ENCODE assay signal across 30 cellular contexts in the genomic region with DNA sequence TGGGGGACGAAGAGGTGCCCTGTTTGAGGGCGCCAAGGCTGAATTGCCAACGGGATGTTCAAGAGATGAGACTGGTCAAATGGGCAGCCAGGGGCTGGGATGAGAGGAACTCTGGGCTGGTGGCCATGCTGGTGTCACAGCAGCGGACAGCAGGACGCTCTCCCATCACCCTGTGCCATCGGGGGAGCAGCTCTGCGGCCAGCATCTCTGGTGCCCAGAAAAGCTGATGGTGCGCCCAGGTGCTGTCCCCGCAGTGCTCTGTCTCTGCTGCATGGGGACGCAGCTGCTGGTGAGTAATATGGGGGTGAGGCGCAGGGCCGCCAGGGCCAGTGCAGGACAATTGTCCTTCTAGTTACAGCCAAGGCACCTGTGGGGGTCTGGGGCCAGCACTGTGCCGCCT. TPM values are rescaled to one million over a fixed set of nuclear protein-coding genes. Genes with fewer than 3 reads are reported as not detected.
DNase-seq lines count a peak whose midpoint lies in the region; ATAC-seq, FAIRE-seq and TF ChIP-seq lines count a peak whose summit lies in the region.
"Had no signal": no experiment of that assay in that cellular context is flagged by ENCODE, and none has a peak within 500 bp of the region (broad histone marks: within the 10 kb centered on the region; RNA-seq: fewer than 3 reads in every experiment).

No MANE protein-coding gene starts in this region.

- H2BK5ac ChIP-seq in H1 (ENCODE audit: low read depth, low read length) = no peak overlapping the region
- H2BK5ac ChIP-seq in neuronal stem cell (ENCODE audit: low read length) = no peak overlapping the region

- no peak overlapping the region for H3K4me3 ChIP-seq in BLaER1 treated with 17β-estradiol and CSF1 and Interleukin-3, amounts not matched to agents 10 nM and 100 nM
- H3K4me3 ChIP-seq in H1 (ENCODE audit: extremely low read depth in 1 of 4, insufficient read depth in 2 of 4, low read depth in 3 of 4, low read length in 4 of 4) = no peak overlapping the region
- H3K4me3 ChIP-seq in neuronal stem cell (ENCODE audit: low read length in 2 of 2) = no peak overlapping the region
- H3K4me3 ChIP-seq: GM12878 had no signal

- CTCF ChIA-PET in H1 (lab: Charles Lee; ENCODE audit: partially characterized antibody) = interaction anchor here (0.9 to 1.8 kb wide), 2 partner anchors 15 to 74 kb away, joined by 3 read pairs; no protein-coding TSS in a partner anchor

- DNase-seq in H1 (ENCODE audit: low read depth in 1 of 2, low spot score in 2 of 2) (no peak), neuronal stem cell (ENCODE audit: low spot score) (no peak), natural killer cell (no peak), NCI-H526 (lab: John Stamatoyannopoulos, UW) (no peak)
- DNase-seq: 8988T; ACHN; BE2C; CD4-positive, CD25-positive, alpha-beta regulatory T cell; CD8-positive, alpha-beta memory T cell; COR-L47; DMS 273 treated with DMSO at 0.1 percent for 48 hours; DMS153; DMS53; DMS79; DND-41; EL; GDM1 had no signal

- TF ChIP-seq RAD21 in H1 (IDR thresholded peaks at IDR 0.05 in 1 of 2, conservative IDR thresholded peaks at IDR 0.05 in 1 of 2; ENCODE audit: low read depth in 2 of 2, low read length in 2 of 2) = no peak

- H2AFZ ChIP-seq in H1 (ENCODE audit: low read length) (no peak overlapping the region), neuronal stem cell (ENCODE audit: low read length) (no peak overlapping the region)

- peaks cover 0 to 87% (median 35%) of the 10 kb centered on the region in 11 experiments; a peak in 20 of 22 replicates for H4K20me1 ChIP-seq in BLaER1 treated with 17β-estradiol and CSF1 and Interleukin-3, amounts not matched to agents 10 nM and 100 nM
- peaks cover 3 to 21% of the 10 kb centered on the region in 2 experiments for H4K20me1 ChIP-seq in H1 (replicated peaks in 1 of 2; ENCODE audit: control insufficient read depth in 1 of 2, insufficient read depth in 2 of 2, low read length in 2 of 2)

- H2BK15ac ChIP-seq in H1 (ENCODE audit: low read length) (peak overlapping the region; percentile 61; the same call in 1 of the 2 replicates), neuronal stem cell (ENCODE audit: low read length) (no peak overlapping the region)

- H3K4ac ChIP-seq in H1 (replicated peaks; ENCODE audit: insufficient read length, low read depth, low read length) (no peak overlapping the region), neuronal stem cell (ENCODE audit: low read length) (no peak overlapping the region)

- no peak for FAIRE-seq in H1 (lab: Jason Lieb, UNC)
- FAIRE-seq: A204.1, GM12878, GM12892, GM18507, GM19239 had no signal

- peaks cover 11 to 63% (median 47%) of the 10 kb centered on the region in 10 experiments; a peak in 17 of 20 replicates for H3K4me1 ChIP-seq in BLaER1 treated with 17β-estradiol and CSF1 and Interleukin-3, amounts not matched to agents 10 nM and 100 nM
- H3K4me1 ChIP-seq in H1 (replicated peaks in 1 of 4; ENCODE audit: control insufficient read depth in 3 of 4, insufficient read depth in 4 of 4, low read length in 3 of 4) (peaks cover 0 to 22% (median 14%) of the 10 kb centered on the region in 4 experiments; a peak in 6 of 7 replicates), neuronal stem cell (ENCODE audit: control insufficient read depth in 2 of 2, insufficient read depth in 1 of 2, low read depth in 1 of 2, low read length in 2 of 2) (peaks cover 14 to 16% of the 10 kb centered on the region in 2 donors)

- POLR2A ChIA-PET in H1 (lab: Charles Lee; ENCODE audit: partially characterized antibody) = no interaction called here

- H2BK120ac ChIP-seq in H1 (replicated peaks; ENCODE audit: low read depth, low read length) = no peak overlapping the region
- H2BK120ac ChIP-seq in neuronal stem cell (ENCODE audit: low read depth, low read length) = no peak overlapping the region

- no peaks in the 10 kb centered on the region for H3K79me2 ChIP-seq in H1 (ENCODE audit: control insufficient read depth in 1 of 2, insufficient read depth in 2 of 2, low read length in 2 of 2)

- H3K27me3 Mint-ChIP-seq in natural killer cell (ENCODE audit: low read depth in 2 of 2) = peaks cover 29 to 33% of the 10 kb centered on the region in 2 donors

- no peak overlapping the region for H3K23ac ChIP-seq in H1 (ENCODE audit: insufficient read length)
- peak overlapping the region; percentile 80 for H3K23ac ChIP-seq in neuronal stem cell (ENCODE audit: low read depth, low read length, poor library complexity)

- H4K8ac ChIP-seq in H1 (ENCODE audit: extremely low read depth, insufficient read depth, low read length) (no peak overlapping the region), neuronal stem cell (ENCODE audit: low read depth, low read length) (no peak overlapping the region)

- H3K79me1 ChIP-seq in H1 (ENCODE audit: low read depth, low read length) (0 out of 2 replicates have a peak, but pooled peaks cover 2% of the 10 kb centered on the region), neuronal stem cell (ENCODE audit: low read depth, low read length) (no peaks in the 10 kb centered on the region)

- ATAC-seq in GM18873 (IDR thresholded peaks at IDR 0.05; ENCODE audit: low FRiP score, unreplicated experiment) (no peak), natural killer cell (no peak)
- ATAC-seq: GM12878 had no signal

- H2AK5ac ChIP-seq in H1 (ENCODE audit: low read depth, low read length) (no peak overlapping the region), neuronal stem cell (ENCODE audit: low read depth, low read length) (peak overlapping the region; percentile 70)

- intact Hi-C loops in natural killer cell (cut with micrococcal nuclease) = no loop called here

- H3K36me3 ChIP-seq in BLaER1 treated with 17β-estradiol and CSF1 and Interleukin-3, amounts not matched to agents 10 nM and 100 nM = no peaks in the 10 kb centered on the region
- H3K36me3 ChIP-seq in H1 (ENCODE audit: control insufficient read depth in 2 of 4, insufficient read depth in 4 of 4, low read length in 3 of 4) = no peaks in the 10 kb centered on the region
- no peaks in the 10 kb centered on the region for H3K36me3 ChIP-seq in neuronal stem cell (replicated peaks in 1 of 2; ENCODE audit: control insufficient read depth in 2 of 2, insufficient read depth in 2 of 2, low read length in 2 of 2)
- H3K36me3 ChIP-seq: BE2C had no signal

- peaks cover 22% of the 10 kb centered on the region; the same call in 1 of the 2 replicates for H3K23me2 ChIP-seq in H1 (ENCODE audit: low read depth, low read length)

- H3K27me3 ChIP-seq in BLaER1 treated with 17β-estradiol and CSF1 and Interleukin-3, amounts not matched to agents 10 nM and 100 nM = peaks cover 34 to 65% (median 38%) of the 10 kb centered on the region in 11 experiments
- H3K27me3 ChIP-seq in H1 (replicated peaks in 1 of 4; ENCODE audit: control insufficient read depth in 3 of 4, extremely low read depth in 1 of 4, insufficient read depth in 3 of 4, low read length in 3 of 4) (peaks cover 0 to 41% (median 23%) of the 10 kb centered on the region in 4 experiments; a peak in 6 of 7 replicates), neuronal stem cell (ENCODE audit: control insufficient read depth in 3 of 3, insufficient read depth in 3 of 3, low read depth in 1 of 3, low read length in 3 of 3) (peaks cover 5 to 75% (median 17%) of the 10 kb centered on the region in 3 experiments)

- whole genome bisulfite sequencing in H1 (ENCODE audit: extremely low coverage in 1 of 2, insufficient coverage in 1 of 2, insufficient read length in 1 of 2, insufficient replicate concordance in 2 of 2, low coverage in 1 of 2, low lambda C conversion rate in 2 of 2, missing lambda C conversion rate in 1 of 2), 2 experiments = 90% methylated on average over 12 of the region's 13 CpGs; no CpG with 5 or more reads in 1 of the 2 experiments
- no CpG with 5 or more reads among the region's 13 CpGs for WGBS in neuronal stem cell (ENCODE audit: extremely low coverage in 2 of 2, insufficient read length in 2 of 2, insufficient replicate concordance in 1 of 2), 2 donors

- H3K27ac ChIP-seq in BLaER1 treated with 17β-estradiol and CSF1 and Interleukin-3, amounts not matched to agents 10 nM and 100 nM = no peak overlapping the region
- H3K27ac ChIP-seq in H1 (ENCODE audit: low read depth, low read length) = no peak overlapping the region
- H3K27ac ChIP-seq in neuronal stem cell (replicated peaks; ENCODE audit: low read length) = no peak overlapping the region

- peak overlapping the region in 6 of 11 experiments; percentile 66 to 90 (median 78); a peak in 10 of 22 replicates for H3K4me2 ChIP-seq in BLaER1 treated with 17β-estradiol and CSF1 and Interleukin-3, amounts not matched to agents 10 nM and 100 nM
- H3K4me2 ChIP-seq in H1 (ENCODE audit: insufficient read depth in 1 of 2, low read depth in 2 of 2, low read length in 2 of 2) (no peak overlapping the region), neuronal stem cell (ENCODE audit: insufficient read depth, low read length, poor library complexity, severe bottlenecking) (no peak overlapping the region)

- TF ChIP-seq CTCF in H1 (IDR thresholded peaks at IDR 0.05; ENCODE audit: control extremely low read depth in 1 of 3, insufficient read depth in 1 of 3, low read depth in 1 of 3, low read length in 3 of 3) (no peak), natural killer cell (IDR thresholded peaks at IDR 0.05) (no peak)

- H3K14ac ChIP-seq in H1 (ENCODE audit: insufficient read length) (no peak overlapping the region), neuronal stem cell (ENCODE audit: low read length) (no peak overlapping the region)

- no peaks in the 10 kb centered on the region for H3K9me3 Mint-ChIP-seq in natural killer cell
- H3K9me3 Mint-ChIP-seq: CD4-positive, alpha-beta memory T cell; CD8-positive, alpha-beta memory T cell had no signal

- TF ChIP-seq EP300 in H1 (IDR thresholded peaks at IDR 0.05; ENCODE audit: borderline replicate concordance in 1 of 2, low read depth in 2 of 2, low read length in 2 of 2) = no peak

- H4K91ac ChIP-seq in H1 (replicated peaks; ENCODE audit: insufficient read length, low read length) = no peak overlapping the region
- H4K91ac ChIP-seq in neuronal stem cell (ENCODE audit: low read depth, low read length, poor library complexity) = no peak overlapping the region

- no peak for TF ChIP-seq POLR2A in H1 (IDR thresholded peaks at IDR 0.05; ENCODE audit: control extremely low read depth in 1 of 2, low read depth in 2 of 2, low read length in 2 of 2)

- H2BK20ac ChIP-seq in H1 (ENCODE audit: low read length) = no peak overlapping the region

- H2BK12ac ChIP-seq in H1 (ENCODE audit: low read depth, low read length) = no peak overlapping the region
- H2BK12ac ChIP-seq in neuronal stem cell (ENCODE audit: low read length) = no peak overlapping the region

- H3K4me1 Mint-ChIP-seq in natural killer cell = peaks cover 0 to 4% of the 10 kb centered on the region in 2 donors
- H3K4me1 Mint-ChIP-seq: CD14-positive monocyte had no signal

- H3K36me3 Mint-ChIP-seq in natural killer cell = no peaks in the 10 kb centered on the region
- H3K36me3 Mint-ChIP-seq: CD14-positive monocyte; CD4-positive, alpha-beta memory T cell; CD4-positive, CD25-positive, alpha-beta regulatory T cell; CD8-positive, alpha-beta memory T cell had no signal

- no peak overlapping the region for H3K4me3 Mint-ChIP-seq in natural killer cell
- H3K4me3 Mint-ChIP-seq: CD14-positive monocyte; CD4-positive, alpha-beta memory T cell; CD4-positive, CD25-positive, alpha-beta regulatory T cell; CD8-positive, alpha-beta memory T cell had no signal

- H3K9ac ChIP-seq in BLaER1 treated with 17β-estradiol and CSF1 and Interleukin-3, amounts not matched to agents 10 nM and 100 nM = no peak overlapping the region
- no peak overlapping the region for H3K9ac ChIP-seq in H1 (replicated peaks in 1 of 4; ENCODE audit: extremely low read depth in 1 of 4, low read depth in 3 of 4, low read length in 3 of 4)
- H3K9ac ChIP-seq in neuronal stem cell (ENCODE audit: low read depth, low read length, poor library complexity) = peak overlapping the region; percentile 21

- no peak overlapping the region for H3K56ac ChIP-seq in H1 (replicated peaks; ENCODE audit: insufficient read length, low read depth, low read length)

- H3K27ac Mint-ChIP-seq in natural killer cell = no peak overlapping the region
- H3K27ac Mint-ChIP-seq: CD4-positive, alpha-beta memory T cell; CD4-positive, CD25-positive, alpha-beta regulatory T cell had no signal

- H4K5ac ChIP-seq in H1 (ENCODE audit: insufficient read length, low read depth, low read length) = no peak overlapping the region

- no peak overlapping the region for H3K18ac ChIP-seq in H1 (ENCODE audit: extremely low read depth, low read length)
- peak overlapping the region; percentile 17 for H3K18ac ChIP-seq in neuronal stem cell (ENCODE audit: low read length)

- no peaks in the 10 kb centered on the region for H3K9me3 ChIP-seq in BLaER1 treated with 17β-estradiol and CSF1 and Interleukin-3, amounts not matched to agents 10 nM and 100 nM (replicated peaks in 1 of 11)
- H3K9me3 ChIP-seq in H1 (ENCODE audit: insufficient read depth in 2 of 2, low read depth in 1 of 2, low read length in 1 of 2) (peaks cover 0 to 3% of the 10 kb centered on the region in 2 experiments; a peak in 1 of 4 replicates), neuronal stem cell (replicated peaks in 1 of 2; ENCODE audit: control insufficient read depth in 2 of 2, insufficient read depth in 1 of 2, low read depth in 1 of 2, low read length in 2 of 2) (peaks cover 0 to 4% of the 10 kb centered on the region in 2 donors)
- H3K9me3 ChIP-seq: BE2C had no signal

RNA-seq across cellular contexts. Expression of a gene that starts 4.9 kb away (rescaled TPM):
- total RNA-seq in H1 (2021; fragmentation: NEBNext Ultra II Directional; extraction: Animal tissue kit (Norgen Biotek cat#: 25700)) = 4.4 and 4.5 TPM in 2 replicates
- polyA plus RNA-seq in H1 (2011; rRNA removed) = 2.0 and 3.1 TPM in 2 replicates
- polyA plus RNA-seq in H1 (2011; cell fraction: cytosol; rRNA removed) = 1.1 TPM
- polyA plus RNA-seq in H1 (2011; cell fraction: nucleus; rRNA removed) = 6.5 TPM
- polyA plus RNA-seq in H1 (2012, experiment 1 of 2) = 2.9 to 8.2 TPM (median 6.9 TPM) in 4 replicates
- 5.6 TPM for polyA plus RNA-seq in H1 (2012, experiment 2 of 2)
- 3.7 TPM for polyA plus RNA-seq in H1 (2013, experiment 1 of 2)
- polyA plus RNA-seq in H1 (2013, experiment 2 of 2) = 4.0 TPM
- 0.54 and 0.66 TPM in 2 replicates for polyA minus RNA-seq in H1 (2011; rRNA and poly(A)+ RNA removed)
- 3.4 TPM for polyA minus RNA-seq in H1 (2011; cell fraction: cytosol; rRNA and poly(A)+ RNA removed)
- polyA minus RNA-seq in H1 (2011; cell fraction: nucleus; rRNA and poly(A)+ RNA removed) = 1.6 TPM
- polyA plus RNA-seq in neuronal stem cell (2013, experiment 1 of 2) = 1.4 TPM
- polyA plus RNA-seq in neuronal stem cell (2013, experiment 2 of 2) = 1.4 TPM
- total RNA-seq in natural killer cell = not detected
- total RNA-seq: A673; CD4-positive, alpha-beta memory T cell; CD4-positive, CD25-positive, alpha-beta regulatory T cell; CD8-positive, alpha-beta memory T cell; Daoy; G401; GM12878 had no signal
- polyA plus RNA-seq: AG04450; CD14-positive monocyte; CD4-positive, alpha-beta memory T cell; CD4-positive, CD25-positive, alpha-beta regulatory T cell; CD8-positive, alpha-beta memory T cell; GM12878 had no signal

RNA-seq across cellular contexts. Expression of a gene that starts 13.3 kb away (rescaled TPM):
- 42.4 and 42.6 TPM in 2 replicates for total RNA-seq in H1 (2021; fragmentation: NEBNext Ultra II Directional; extraction: Animal tissue kit (Norgen Biotek cat#: 25700))
- 11.7 and 16.9 TPM in 2 replicates for polyA plus RNA-seq in H1 (2011; rRNA removed)
- polyA plus RNA-seq in H1 (2011; cell fraction: cytosol; rRNA removed) = 17.9 TPM
- 47.6 TPM for polyA plus RNA-seq in H1 (2011; cell fraction: nucleus; rRNA removed)
- 21.7 to 24.9 TPM (median 23.7 TPM) in 4 replicates for polyA plus RNA-seq in H1 (2012, experiment 1 of 2)
- 5.0 TPM for polyA plus RNA-seq in H1 (2012, experiment 2 of 2)
- polyA plus RNA-seq in H1 (2013, experiment 1 of 2) = 17.0 TPM
- polyA plus RNA-seq in H1 (2013, experiment 2 of 2) = 15.9 TPM
- polyA minus RNA-seq in H1 (2011; rRNA and poly(A)+ RNA removed) = 51.4 and 59.5 TPM in 2 replicates
- 16.6 TPM for polyA minus RNA-seq in H1 (2011; cell fraction: cytosol; rRNA and poly(A)+ RNA removed)
- polyA minus RNA-seq in H1 (2011; cell fraction: nucleus; rRNA and poly(A)+ RNA removed) = 25.7 TPM
- polyA plus RNA-seq in neuronal stem cell (2013, experiment 1 of 2) = 23.2 TPM
- polyA plus RNA-seq in neuronal stem cell (2013, experiment 2 of 2) = 23.6 TPM
- 100 to 1,000 TPM in 2 of 3 donors, 10 to 100 TPM in 1; 77.9 to 112 (median 104) TPM for total RNA-seq in natural killer cell

RNA-seq across cellular contexts. Expression of a gene that starts 42.2 kb away (rescaled TPM):
- 22.8 and 24.1 TPM in 2 replicates for total RNA-seq in H1 (2021; fragmentation: NEBNext Ultra II Directional; extraction: Animal tissue kit (Norgen Biotek cat#: 25700))
- polyA plus RNA-seq in H1 (2011; rRNA removed) = 14.4 and 24.7 TPM in 2 replicates
- 18.4 TPM for polyA plus RNA-seq in H1 (2011; cell fraction: cytosol; rRNA removed)
- polyA plus RNA-seq in H1 (2011; cell fraction: nucleus; rRNA removed) = 19.7 TPM
- polyA plus RNA-seq in H1 (2012, experiment 1 of 2) = 17.7 to 22.3 TPM (median 18.6 TPM) in 4 replicates
- polyA plus RNA-seq in H1 (2012, experiment 2 of 2) = 18.3 TPM
- 23.6 TPM for polyA plus RNA-seq in H1 (2013, experiment 1 of 2)
- polyA plus RNA-seq in H1 (2013, experiment 2 of 2) = 23.9 TPM
- polyA minus RNA-seq in H1 (2011; rRNA and poly(A)+ RNA removed) = 7.7 and 10.8 TPM in 2 replicates
- polyA minus RNA-seq in H1 (2011; cell fraction: cytosol; rRNA and poly(A)+ RNA removed) = 8.8 TPM
- polyA minus RNA-seq in H1 (2011; cell fraction: nucleus; rRNA and poly(A)+ RNA removed) = 12.1 TPM
- 24.2 TPM for polyA plus RNA-seq in neuronal stem cell (2013, experiment 1 of 2)
- 25.1 TPM for polyA plus RNA-seq in neuronal stem cell (2013, experiment 2 of 2)
- total RNA-seq in natural killer cell = 10 to 100 TPM; 16.8 to 25.8 (median 25.3) TPM

Comparison
In these comparisons a context has a peak if more than half of its experiments do, and no peak if none do; other contexts are left out.
1. H3K4me2 ChIP-seq: peak in BLaER1 treated with 17β-estradiol and CSF1 and Interleukin-3, amounts not matched to agents 10 nM and 100 nM (6 of 11); none in H1 (0 of 2) and neuronal stem cell (single experiment).